22 cellular contexts compared by ENCODE assay signal in the genomic region with DNA sequence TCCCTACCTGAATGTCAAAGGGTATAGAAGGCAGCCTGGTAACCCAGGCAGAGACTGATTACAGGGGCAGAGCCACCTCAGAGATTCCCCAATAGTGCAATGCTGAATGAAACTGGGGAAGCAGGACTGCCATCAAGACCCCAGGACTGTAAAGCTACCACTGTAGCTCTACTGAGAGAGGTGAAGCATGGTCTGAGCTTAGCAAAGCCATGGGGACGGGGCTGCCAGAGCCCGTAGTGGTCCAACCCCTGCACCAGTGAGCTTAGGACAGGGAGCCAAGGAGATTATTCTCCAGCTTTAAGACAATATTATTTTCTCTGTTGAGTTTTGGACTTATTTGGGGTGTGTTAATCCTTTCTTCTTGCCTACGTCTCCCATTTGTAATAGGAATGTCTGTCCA.
"Had no signal": no experiment of that assay in that cellular context is flagged by ENCODE, and none has a peak within 500 bp of the region (broad histone marks: within the 10 kb centered on the region; RNA-seq: fewer than 3 reads in every experiment).

No MANE protein-coding gene starts in this region.

- DNase-seq: stimulated activated CD4-positive, alpha-beta T cell treated with anti-CD3 and anti-CD28 coated beads, Interleukin-1b, Interleukin-23, amount 100 ng/mL, for 48 hours; stimulated activated CD4-positive, alpha-beta T cell treated with anti-CD3 and anti-CD28 coated beads, Interleukin-2, amount 100 ng/mL, for 24 hours; stimulated activated CD4-positive, alpha-beta T cell treated with anti-CD3 and anti-CD28 coated beads, Interleukin-2, amount 100 ng/mL, for 48 hours; stimulated activated CD4-positive, alpha-beta T cell treated with anti-CD3 and anti-CD28 coated beads, Interleukin-4, amount 100 ng/mL, for 1 hour; stimulated activated CD4-positive, alpha-beta T cell treated with anti-CD3 and anti-CD28 coated beads, Interleukin-4, amount 100 ng/mL, for 24 hours; stimulated activated CD4-positive, alpha-beta T cell treated with anti-CD3 and anti-CD28 coated beads, Interleukin-4, amount 100 ng/mL, for 4 hours; stimulated activated CD8-positive, alpha-beta memory T cell treated with anti-CD3 and anti-CD28 coated beads, Interleukin-4, amount 100 ng/mL, for 48 hours; stimulated activated naive B cell treated with anti-CD40 and anti-IgM and Interleukin-4, amounts not matched to agents 10 μg/mL and 1 μg/mL and 100 μg/mL, for 72 hours; stimulated activated naive CD4-positive, alpha-beta T cell; stimulated activated naive CD4-positive, alpha-beta T cell treated with Interleukin-2 at 50 U/mL for 16 hours; stomach; substantia nigra; testis; thyroid gland; tibial artery; transverse colon; trophoblast cell; upper lobe of left lung; upper lobe of right lung; uterus had no signal

- H3K4me3 Mint-ChIP-seq: stimulated activated naive B cell treated with anti-CD40 and anti-IgM and Interleukin-4, amounts not matched to agents 10 μg/mL and 1 μg/mL and 100 μg/mL, for 72 hours; stimulated activated naive CD8-positive, alpha-beta T cell treated with anti-CD3 and anti-CD28 coated beads, Interleukin-15, Interleukin-2, amounts not matched to agents 100 ng/mL and 50 ng/mL, for 24 hours; type B pancreatic cell had no signal

- H3K27ac Mint-ChIP-seq: stimulated activated naive B cell treated with anti-CD40 and anti-IgM and Interleukin-4, amounts not matched to agents 10 μg/mL and 1 μg/mL and 100 μg/mL, for 72 hours; stimulated activated naive CD8-positive, alpha-beta T cell treated with anti-CD3 and anti-CD28 coated beads, Interleukin-15, Interleukin-2, amounts not matched to agents 100 ng/mL and 50 ng/mL, for 24 hours; type B pancreatic cell had no signal

- ATAC-seq: stimulated activated naive B cell treated with anti-CD40 and anti-IgM and Interleukin-4, amounts not matched to agents 10 μg/mL and 1 μg/mL and 100 μg/mL, for 72 hours; upper lobe of right lung had no signal

- H3K4me1 Mint-ChIP-seq: stimulated activated naive B cell treated with anti-CD40 and anti-IgM and Interleukin-4, amounts not matched to agents 10 μg/mL and 1 μg/mL and 100 μg/mL, for 72 hours had no signal

- H3K36me3 Mint-ChIP-seq: stimulated activated naive B cell treated with anti-CD40 and anti-IgM and Interleukin-4, amounts not matched to agents 10 μg/mL and 1 μg/mL and 100 μg/mL, for 72 hours; type B pancreatic cell had no signal

- H3K27me3 Mint-ChIP-seq: stimulated activated naive CD8-positive, alpha-beta T cell treated with anti-CD3 and anti-CD28 coated beads, Interleukin-15, Interleukin-2, amounts not matched to agents 100 ng/mL and 50 ng/mL, for 24 hours; type B pancreatic cell had no signal
